8 cellular contexts compared by ENCODE assay signal in genomic region chr14:63745858-63746425, GRCh38. TPM values are rescaled to one million over a fixed set of nuclear protein-coding genes. Genes with fewer than 3 reads are reported as not detected.
A peak's percentile ranks its signal among the peaks of the same experiment; 100 is the strongest.
DNase-seq lines count a peak whose midpoint lies in the region; ATAC-seq and TF ChIP-seq lines count a peak whose summit lies in the region.

No MANE protein-coding gene starts in this region.

- peaks cover 26% of the 10 kb centered on the region for H3F3A ChIP-seq in DOHH2 (ENCODE audit: control insufficient read depth, insufficient read depth)

- DNase-seq in activated naive CD8-positive, alpha-beta T cell treated with anti-CD3 and anti-CD28 coated beads, Interleukin-2, amount 50 U/mL, for 24 hours = peak; percentile 23
- no peak for DNase-seq in D341Med (ENCODE audit: low spot score)
- no peak for DNase-seq in foreskin melanocyte
- DNase-seq in mesenchymal stem cell = no peak
- DNase-seq in EL = no peak

- H2AK5ac ChIP-seq in mesenchymal stem cell (ENCODE audit: low read length, severe bottlenecking) = no peak overlapping the region

- no peaks in the 10 kb centered on the region for H3K36me3 Mint-ChIP-seq in activated naive CD8-positive, alpha-beta T cell treated with anti-CD3 and anti-CD28 coated beads, Interleukin-2, amount 50 U/mL, for 24 hours (ENCODE audit: low read depth)

- H4K91ac ChIP-seq in mesenchymal stem cell (ENCODE audit: low read length) = no peak overlapping the region

- H3K79me2 ChIP-seq in DOHH2 (ENCODE audit: control insufficient read depth, low read length) = peaks cover 18% of the 10 kb centered on the region

- ATAC-seq in GM21381 (IDR thresholded peaks at IDR 0.05; ENCODE audit: unreplicated experiment) (peak; percentile 72), HG03469 (IDR thresholded peaks at IDR 0.05; ENCODE audit: unreplicated experiment) (peak; percentile 70)
- ATAC-seq in activated naive CD8-positive, alpha-beta T cell treated with anti-CD3 and anti-CD28 coated beads, Interleukin-2, amount 50 U/mL, for 24 hours = peak; percentile 79

- peaks cover 14% of the 10 kb centered on the region for H3K4me1 Mint-ChIP-seq in activated naive CD8-positive, alpha-beta T cell treated with anti-CD3 and anti-CD28 coated beads, Interleukin-2, amount 50 U/mL, for 24 hours

- no peaks in the 10 kb centered on the region for H3K27me3 Mint-ChIP-seq in activated naive CD8-positive, alpha-beta T cell treated with anti-CD3 and anti-CD28 coated beads, Interleukin-2, amount 50 U/mL, for 24 hours

- H3K4me2 ChIP-seq in DOHH2 (ENCODE audit: low read length) (peak overlapping the region; percentile 95), mesenchymal stem cell (ENCODE audit: low read length, poor library complexity, severe bottlenecking) (no peak overlapping the region)

- no peak overlapping the region for H2BK15ac ChIP-seq in mesenchymal stem cell (ENCODE audit: low read depth, poor library complexity, severe bottlenecking)

- H3K4ac ChIP-seq in mesenchymal stem cell (ENCODE audit: low read depth in 1 of 2, low read length in 2 of 2) = no peak overlapping the region

- no peak overlapping the region for H2BK120ac ChIP-seq in mesenchymal stem cell (ENCODE audit: low read depth, low read length)

- no peak overlapping the region for H3K27ac Mint-ChIP-seq in activated naive CD8-positive, alpha-beta T cell treated with anti-CD3 and anti-CD28 coated beads, Interleukin-2, amount 50 U/mL, for 24 hours

- H3K9me3 ChIP-seq in DOHH2 (ENCODE audit: control insufficient read depth, insufficient read depth, low read length) (no peaks in the 10 kb centered on the region), mesenchymal stem cell (ENCODE audit: control insufficient read depth, low read length) (no peaks in the 10 kb centered on the region)

- H2AFZ ChIP-seq in mesenchymal stem cell (ENCODE audit: low read depth, low read length) = no peak overlapping the region

- no peak overlapping the region for H2BK5ac ChIP-seq in mesenchymal stem cell (ENCODE audit: low read depth, low read length, poor library complexity, severe bottlenecking)

- H3K27me3 ChIP-seq in DOHH2 (ENCODE audit: control insufficient read depth, low read length) (no peaks in the 10 kb centered on the region), mesenchymal stem cell (ENCODE audit: control insufficient read depth in 1 of 2, insufficient read depth in 1 of 2, low read length in 2 of 2) (peaks cover 0 to 5% of the 10 kb centered on the region in 2 experiments)

- no peak for TF ChIP-seq CTCF in DOHH2 (IDR thresholded peaks at IDR 0.05; ENCODE audit: low read depth, low read length, poor library complexity, severe bottlenecking)

- H3K79me1 ChIP-seq in mesenchymal stem cell (replicated peaks; ENCODE audit: low read length, poor library complexity, severe bottlenecking) = no peaks in the 10 kb centered on the region

- no peak overlapping the region for H4K8ac ChIP-seq in mesenchymal stem cell (ENCODE audit: low read length)

- H4K20me1 ChIP-seq in DOHH2 (ENCODE audit: control insufficient read depth, insufficient read depth, low read depth, low read length) = no peaks in the 10 kb centered on the region

- H3K23ac ChIP-seq in mesenchymal stem cell (ENCODE audit: low read length in 2 of 2) = no peak overlapping the region

- H3K18ac ChIP-seq in mesenchymal stem cell (ENCODE audit: low read depth in 1 of 2, low read length in 2 of 2) = no peak overlapping the region

- H3K4me3 ChIP-seq in DOHH2 (ENCODE audit: low read length) = peak overlapping the region; percentile 73
- H3K4me3 ChIP-seq in mesenchymal stem cell (ENCODE audit: insufficient read depth in 1 of 2, low read depth in 1 of 2, low read length in 2 of 2) = no peak overlapping the region

- H3K27ac ChIP-seq in DOHH2 (ENCODE audit: low read depth, low read length) (peak overlapping the region; percentile 99), mesenchymal stem cell (ENCODE audit: low read length, poor library complexity, severe bottlenecking) (no peak overlapping the region)

- 56% methylated on average over 4 of the region's 4 CpGs for WGBS in mesenchymal stem cell

- no peak overlapping the region for H3K9ac ChIP-seq in mesenchymal stem cell (ENCODE audit: low read length)

- H3K4me1 ChIP-seq in DOHH2 (ENCODE audit: control insufficient read depth, low read length) (peaks cover 58% of the 10 kb centered on the region), mesenchymal stem cell (ENCODE audit: control insufficient read depth, insufficient read depth, low read depth, low read length) (peaks cover 4% of the 10 kb centered on the region)

- no peaks in the 10 kb centered on the region for H3K9me2 ChIP-seq in DOHH2 (replicated peaks; ENCODE audit: control insufficient read depth, low read length)

- no peak overlapping the region for H2BK12ac ChIP-seq in mesenchymal stem cell (ENCODE audit: low read length in 2 of 2)

- no peaks in the 10 kb centered on the region for H3K9me3 Mint-ChIP-seq in activated naive CD8-positive, alpha-beta T cell treated with anti-CD3 and anti-CD28 coated beads, Interleukin-2, amount 50 U/mL, for 24 hours

- no peaks in the 10 kb centered on the region for H3K36me3 ChIP-seq in DOHH2 (ENCODE audit: control insufficient read depth, low read length)
- H3K36me3 ChIP-seq in mesenchymal stem cell (ENCODE audit: control insufficient read depth in 1 of 2, insufficient read depth in 2 of 2, low read depth in 1 of 2, low read length in 2 of 2) = no peaks in the 10 kb centered on the region

- H3K4me3 Mint-ChIP-seq in activated naive CD8-positive, alpha-beta T cell treated with anti-CD3 and anti-CD28 coated beads, Interleukin-2, amount 50 U/mL, for 24 hours = no peak overlapping the region

- no peak overlapping the region for H3K14ac ChIP-seq in mesenchymal stem cell (ENCODE audit: low read length in 2 of 2)

RNA-seq across cellular contexts. Expression of gene SGPP1, which starts 18.1 kb away (rescaled TPM):
- 18.8 TPM for polyA plus RNA-seq in mesenchymal stem cell (2013, experiment 1 of 2)
- 21.8 TPM for polyA plus RNA-seq in mesenchymal stem cell (2013, experiment 2 of 2)
